Comparison of ENCODE assay signal across 8 cellular contexts in the genomic region with DNA sequence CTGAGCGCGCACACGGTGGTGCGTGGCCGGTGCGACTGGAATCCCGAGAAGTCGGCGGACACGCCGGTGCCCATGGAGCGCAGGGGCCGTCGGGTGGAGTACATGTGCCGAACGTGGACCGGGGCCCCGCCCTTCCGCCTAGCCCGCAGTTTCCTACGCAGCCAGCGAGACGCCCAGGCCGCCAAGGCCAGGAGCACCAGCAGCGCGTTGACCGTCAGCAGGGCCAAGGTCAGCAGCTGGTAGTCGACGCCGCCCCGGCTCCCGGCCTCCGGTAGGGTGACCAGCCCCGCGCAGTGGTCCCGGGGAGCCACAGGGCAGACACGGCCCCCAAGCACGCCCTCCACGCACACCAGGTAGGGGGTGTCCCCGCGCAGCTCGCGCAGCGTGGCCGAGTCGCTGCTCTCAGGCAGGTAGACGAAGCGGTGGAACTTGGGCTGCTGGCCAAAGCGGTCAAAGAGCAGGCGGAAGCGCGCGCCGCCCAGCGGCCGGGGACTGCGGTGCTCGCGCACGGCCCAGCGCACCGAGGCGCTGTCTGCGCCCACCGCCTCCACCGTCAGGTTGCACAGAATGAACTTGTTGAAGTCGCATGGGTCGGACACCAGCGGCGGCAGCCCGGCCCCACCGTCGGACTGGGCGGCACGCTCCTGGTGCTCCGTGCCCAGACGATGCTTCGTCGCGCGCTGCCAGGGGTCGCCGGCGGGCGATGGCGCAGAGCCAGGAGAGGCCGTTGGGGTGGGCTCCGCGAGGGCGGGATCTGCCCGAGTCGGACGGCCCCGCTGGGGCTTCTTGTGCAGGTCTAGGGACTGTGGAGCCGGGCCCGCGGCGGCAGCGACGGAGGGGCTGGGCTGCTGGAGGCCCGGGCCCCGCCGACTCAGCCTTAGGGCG. TPM values are rescaled to one million over a fixed set of nuclear protein-coding genes. Genes with fewer than 3 reads are reported as not detected.
A peak's percentile ranks its signal among the peaks of the same experiment; 100 is the strongest.
DNase-seq lines count a peak whose midpoint lies in the region; ATAC-seq and TF ChIP-seq lines count a peak whose summit lies in the region.

No MANE protein-coding gene starts in this region.

- DNase-seq in A673 (ENCODE audit: low spot score) (peak; percentile 78), NOMO-1 treated with DMSO at 0.1 percent for 48 hours (lab: John Stamatoyannopoulos, UW; ENCODE audit: unreplicated experiment) (peak; percentile 35), dermis microvascular lymphatic vessel endothelial cell (ENCODE audit: low read depth in 2 of 2) (peak; percentile 66 to 77)
- DNase-seq in stimulated activated naive CD8-positive, alpha-beta T cell treated with anti-CD3 and anti-CD28 coated beads, Interleukin-15, Interleukin-2, amounts not matched to agents 100 U/mL and 50 U/mL, for 24 hours = peak; percentile 39
- no peak for DNase-seq in effector CD4-positive, alpha-beta T cell

- WGBS in liver = 8% methylated on average over 104 of the region's 104 CpGs

- H3K4me1 ChIP-seq in A673 (ENCODE audit: insufficient read depth, low read length, poor library complexity, severe bottlenecking) (peaks cover 50% of the 10 kb centered on the region), liver (ENCODE audit: control insufficient read depth in 4 of 4, insufficient read depth in 4 of 4, low read length in 3 of 4) (peaks cover 12 to 30% (median 22%) of the 10 kb centered on the region in 4 donors)

- ATAC-seq in stimulated activated naive CD8-positive, alpha-beta T cell treated with anti-CD3 and anti-CD28 coated beads, Interleukin-15, Interleukin-2, amounts not matched to agents 100 U/mL and 50 U/mL, for 24 hours = peak; percentile 44
- ATAC-seq in HG03354 (IDR thresholded peaks at IDR 0.05; ENCODE audit: poor library complexity, severe bottlenecking, unreplicated experiment) = no peak

- intact Hi-C loops in A673 (cut with micrococcal nuclease; ENCODE audit: unreplicated experiment) = loop anchor here (1.0 to 2.0 kb wide), 3 partner anchors 29 to 452 kb away; no protein-coding TSS in a partner anchor

- H3K9me3 ChIP-seq in A673 (ENCODE audit: low read depth, low read length, poor library complexity, severe bottlenecking) (no peaks in the 10 kb centered on the region), liver (ENCODE audit: control insufficient read depth in 4 of 4, low read length in 3 of 4) (peaks cover 0 to 14% (median 0%) of the 10 kb centered on the region in 4 donors)

- no peak overlapping the region for H3K9ac ChIP-seq in liver (ENCODE audit: low read depth in 1 of 2, low read length in 2 of 2)

- CTCF ChIA-PET in A673 (lab: Charles Lee) = interaction anchor here (0.5 to 2.7 kb wide), 12 partner anchors 8 to 1034 kb away, joined by 3 to 26 read pairs (median 4); no protein-coding TSS in a partner anchor

- H3K27ac ChIP-seq in A673 (ENCODE audit: low read depth, low read length, poor library complexity, severe bottlenecking) (no peak overlapping the region), liver (ENCODE audit: low read depth in 1 of 2, low read length in 2 of 2) (peak overlapping the region in 1 of 2 donors; percentile 25)

- POLR2A ChIA-PET in A673 (lab: Charles Lee; ENCODE audit: low non-redundant PET) = interaction anchor here (0.6 kb wide), 1 partner anchor 115 kb away, joined by 5 read pairs; no protein-coding TSS in a partner anchor

- H3K27me3 ChIP-seq in A673 (replicated peaks; ENCODE audit: insufficient read depth, low read depth, low read length, poor library complexity) = peaks cover 5% of the 10 kb centered on the region
- H3K27me3 ChIP-seq in liver (ENCODE audit: control insufficient read depth in 4 of 4, insufficient read depth in 4 of 4, low read length in 3 of 4) = peaks cover 0 to 3% (median 0%) of the 10 kb centered on the region in 4 donors

- H3K4me3 ChIP-seq in A673 (ENCODE audit: low read depth, low read length, poor library complexity, severe bottlenecking) (peak overlapping the region; percentile 71), liver (ENCODE audit: low read depth in 1 of 3, low read length in 3 of 3) (peak overlapping the region; percentile 22 to 61 (median 39))

- TF ChIP-seq RAD21 in liver (IDR thresholded peaks at IDR 0.05) = peak; percentile 11 to 58

- H3K36me3 ChIP-seq in A673 (ENCODE audit: insufficient read depth, low read length, poor library complexity, severe bottlenecking) = no peaks in the 10 kb centered on the region
- H3K36me3 ChIP-seq in liver (ENCODE audit: control insufficient read depth in 4 of 4, insufficient read depth in 3 of 4, low read depth in 1 of 4, low read length in 3 of 4) = no peaks in the 10 kb centered on the region

- no TSS peak for BruUV-seq in A673 (replicated peaks; lab: Mats Ljungman, UMichigan)

- TF ChIP-seq CTCF in A673 (conservative IDR thresholded peaks at IDR 0.05; ENCODE audit: low read depth, low read length) = peak; percentile 71
- TF ChIP-seq CTCF in GM12874 (IDR thresholded peaks at IDR 0.05; ENCODE audit: insufficient read depth, low read depth, low read length) = peak; percentile 53
- peak; percentile 72 for TF ChIP-seq CTCF in liver (IDR thresholded peaks at IDR 0.05; ENCODE audit: low read depth, low read length, missing input control)

TF ChIP-seq in liver, 16 proteins besides CTCF, POLR2A, EP300 and RAD21:
- TF ChIP-seq MAX (IDR thresholded peaks at IDR 0.05) = no peak
- no peak for TF ChIP-seq FOXA2 (IDR thresholded peaks at IDR 0.05)
- TF ChIP-seq HNF4A (conservative IDR thresholded peaks at IDR 0.05) = peak in 1 of 2 donors; percentile 6
- peak in 1 of 2 donors; percentile 21 for TF ChIP-seq RXRA (IDR thresholded peaks at IDR 0.05)
- TF ChIP-seq GABPA (IDR thresholded peaks at IDR 0.05 in 1 of 2, conservative IDR thresholded peaks at IDR 0.05 in 1 of 2) = no peak
- no peak for TF ChIP-seq ATF3 (IDR thresholded peaks at IDR 0.05)
- peak; percentile 66 for TF ChIP-seq SP1 (IDR thresholded peaks at IDR 0.05)
- TF ChIP-seq REST (IDR thresholded peaks at IDR 0.05) = no peak
- TF ChIP-seq TAF1 (conservative IDR thresholded peaks at IDR 0.05) = no peak
TF ChIP-seq in liver: peak in this region for 3.

RNA-seq across cellular contexts. Expression of gene TRIL, which starts 2.2 kb away (rescaled TPM):
- total RNA-seq in A673 (2021) = 4.8 and 9.2 TPM in 2 replicates
- total RNA-seq in dermis microvascular lymphatic vessel endothelial cell = 18.6 and 29.6 TPM in 2 replicates
- under 1 TPM; 0.47 to 0.67 TPM for total RNA-seq in liver
- under 1 TPM; 0.06 to 0.23 TPM for polyA plus RNA-seq in liver
